Comparison of ENCODE assay signal across 14 cellular contexts in genomic region chr2:168371273-168371992, GRCh38.
DNase-seq lines count a peak whose midpoint lies in the region; ATAC-seq, FAIRE-seq and TF ChIP-seq lines count a peak whose summit lies in the region.
"Had no signal": no experiment of that assay in that cellular context is flagged by ENCODE, and none has a peak within 500 bp of the region (broad histone marks: within the 10 kb centered on the region; RNA-seq: fewer than 3 reads in every experiment).

No MANE protein-coding gene starts in this region.

- ATAC-seq in GM18907 (IDR thresholded peaks at IDR 0.05; ENCODE audit: unreplicated experiment) (peak; percentile 99), GM21576 (IDR thresholded peaks at IDR 0.05; ENCODE audit: unreplicated experiment) (peak; percentile 90), HG03432 (IDR thresholded peaks at IDR 0.05; ENCODE audit: unreplicated experiment) (peak; percentile 55), HepG2 (no peak), PC-3 (no peak)
- no peak for ATAC-seq in activated T-cell treated with anti-CD3 and anti-CD28 coated beads, Interleukin-2, amount 50 U/mL, for 4 hours

- POLR2A ChIA-PET in HepG2 (lab: Yijun Ruan, JAX) (no interaction called here), PC-3 (lab: Charles Lee; ENCODE audit: unreplicated experiment) (no interaction called here)

- no peak for TF ChIP-seq EP300 in HepG2 (IDR thresholded peaks at IDR 0.05; ENCODE audit: low read depth in 2 of 2, low read length in 2 of 2)
- no peak for TF ChIP-seq EP300 in HepG2 (CRISPR knock-in tag; IDR thresholded peaks at IDR 0.05; ENCODE audit: borderline replicate concordance)

- H3K4me1 ChIP-seq in HepG2 (ENCODE audit: insufficient read depth, low read length) (no peaks in the 10 kb centered on the region), PC-3 (ENCODE audit: insufficient read depth, low read length) (no peaks in the 10 kb centered on the region)

- no peaks in the 10 kb centered on the region for H4K20me1 ChIP-seq in HepG2 (ENCODE audit: insufficient read depth, low read length)
- H4K20me1 ChIP-seq in PC-3 (ENCODE audit: low read length) = no peaks in the 10 kb centered on the region

- no peaks in the 10 kb centered on the region for H3K36me3 ChIP-seq in HepG2 (replicated peaks in 1 of 2; ENCODE audit: control insufficient read depth in 1 of 2, insufficient read depth in 2 of 2, low read length in 2 of 2)
- H3K36me3 ChIP-seq in PC-3 (ENCODE audit: low read depth, low read length) = no peaks in the 10 kb centered on the region

- WGBS in HepG2 (ENCODE audit: low lambda C conversion rate) = 0% methylated on average over 4 of the region's 4 CpGs

- in situ Hi-C loops in HepG2 (cut with HindIII; ENCODE audit: extremely low pct_ligation_motif_present, low pct_unique_long_range_greater_than_20kb) = no loop called here

- no peaks in the 10 kb centered on the region for H3F3A ChIP-seq in PC-3 (ENCODE audit: low read length, unreplicated experiment)

- intact Hi-C loops in HepG2 (cut with micrococcal nuclease; ENCODE audit: unreplicated experiment) = no loop called here
- intact Hi-C loops in PC-3 (cut with micrococcal nuclease) = loop anchor here (10.0 kb wide), 1 partner anchor 313 kb away; no protein-coding TSS in a partner anchor

- no peak for DNase-seq in HepG2 (ENCODE audit: low spot score)
- DNase-seq in PC-3 = no peak
- no peak for DNase-seq in AG20443 (ENCODE audit: low spot score)
- DNase-seq in activated T-cell treated with anti-CD3 and anti-CD28 coated beads, Interleukin-2, amount 50 U/mL, for 4 hours = no peak
- DNase-seq in NCI-H446 treated with DMSO at 0.1 percent for 48 hours (lab: John Stamatoyannopoulos, UW) = no peak
- DNase-seq: effector memory CD4-positive, alpha-beta T cell; H7; hippocampal formation; mesendoderm; NCI-H82; retina had no signal

- H3K79me2 ChIP-seq in HepG2 (ENCODE audit: insufficient read depth, low read length) (no peaks in the 10 kb centered on the region), PC-3 (ENCODE audit: low read length) (no peaks in the 10 kb centered on the region)

- H3K36me3 Mint-ChIP-seq in activated T-cell treated with anti-CD3 and anti-CD28 coated beads, Interleukin-2, amount 50 U/mL, for 4 hours (ENCODE audit: insufficient read depth) = no peaks in the 10 kb centered on the region

- H3K9me3 ChIP-seq in HepG2 (ENCODE audit: low read length) (no peaks in the 10 kb centered on the region), PC-3 (ENCODE audit: low read length) (no peaks in the 10 kb centered on the region)

- peaks cover 16% of the 10 kb centered on the region for H3K4me1 Mint-ChIP-seq in activated T-cell treated with anti-CD3 and anti-CD28 coated beads, Interleukin-2, amount 50 U/mL, for 4 hours (ENCODE audit: low read depth)

- no peak overlapping the region for H3K4me3 Mint-ChIP-seq in activated T-cell treated with anti-CD3 and anti-CD28 coated beads, Interleukin-2, amount 50 U/mL, for 4 hours

- no peak overlapping the region for H3K4me2 ChIP-seq in HepG2 (ENCODE audit: low read depth, low read length)
- H3K4me2 ChIP-seq in PC-3 (ENCODE audit: low read length) = no peak overlapping the region

- peaks cover 7% of the 10 kb centered on the region for H3K9me3 Mint-ChIP-seq in activated T-cell treated with anti-CD3 and anti-CD28 coated beads, Interleukin-2, amount 50 U/mL, for 4 hours

- no peak for FAIRE-seq in HepG2 (lab: Jason Lieb, UNC)

- BruUV-seq in HepG2 (replicated peaks; lab: Mats Ljungman, UMichigan) (no TSS peak), PC-3 (replicated peaks; lab: Mats Ljungman, UMichigan) (no TSS peak)

- H3K4me3 ChIP-seq in HepG2 (replicated peaks in 1 of 3; ENCODE audit: insufficient read depth in 1 of 3, low read depth in 2 of 3, low read length in 3 of 3) = no peak overlapping the region
- no peak overlapping the region for H3K4me3 ChIP-seq in PC-3 (ENCODE audit: low read length)

- H3K27ac ChIP-seq in HepG2 (ENCODE audit: extremely low read length, insufficient read depth, low read length) (no peak overlapping the region), PC-3 (ENCODE audit: low read length) (no peak overlapping the region)

- no peak overlapping the region for H2AFZ ChIP-seq in HepG2 (ENCODE audit: low read length)
- no peak overlapping the region for H2AFZ ChIP-seq in PC-3 (ENCODE audit: low read length)

- H3K9ac ChIP-seq in HepG2 (ENCODE audit: insufficient read depth, low read depth, low read length) (no peak overlapping the region), PC-3 (ENCODE audit: low read length) (no peak overlapping the region)

- TF ChIP-seq CTCF in HepG2 (CRISPR knock-in tag; IDR thresholded peaks at IDR 0.05) (no peak), PC-3 (conservative IDR thresholded peaks at IDR 0.05; ENCODE audit: low read depth, low read length) (no peak)

- peaks cover 0 to 9% of the 10 kb centered on the region in 2 experiments; a peak in 1 of 5 replicates for H3K27me3 ChIP-seq in HepG2 (ENCODE audit: control insufficient read depth in 1 of 2, insufficient read depth in 2 of 2, low read length in 2 of 2)
- no peaks in the 10 kb centered on the region for H3K27me3 ChIP-seq in PC-3 (ENCODE audit: low read length)

- no peak for TF ChIP-seq RAD21 in HepG2 (CRISPR knock-in tag; IDR thresholded peaks at IDR 0.05)

- no peak for TF ChIP-seq POLR2A in HepG2 (IDR thresholded peaks at IDR 0.05; ENCODE audit: insufficient read depth in 1 of 2, low read depth in 2 of 2, low read length in 2 of 2)

- CTCF ChIA-PET in HepG2 (lab: Yijun Ruan, JAX; ENCODE audit: low intra/inter-chr PET ratio, low total read pairs) = no interaction called here
- CTCF ChIA-PET in PC-3 (lab: Charles Lee) = no interaction called here

- no peaks in the 10 kb centered on the region for H3K27me3 Mint-ChIP-seq in activated T-cell treated with anti-CD3 and anti-CD28 coated beads, Interleukin-2, amount 50 U/mL, for 4 hours (ENCODE audit: low read depth)

- no peaks in the 10 kb centered on the region; the same call in 1 of the 2 replicates for H3K9me2 ChIP-seq in PC-3 (replicated peaks; ENCODE audit: low read length)

TF ChIP-seq in HepG2, 621 proteins besides CTCF, POLR2A, EP300 and RAD21:
- TF ChIP-seq RFX1 (IDR thresholded peaks at IDR 0.05) (0 out of 2 replicates have a peak, but pooled peaks have one; percentile 5), NFYC (CRISPR knock-in tag; IDR thresholded peaks at IDR 0.05) (no peak)

Comparison
In these comparisons a context has a peak if more than half of its experiments do, and no peak if none do; other contexts are left out.
1. ATAC-seq: peak in GM18907 (single experiment), GM21576 (single experiment) and HG03432 (single experiment); none in HepG2 (single experiment), PC-3 (single experiment) and activated T-cell treated with anti-CD3 and anti-CD28 coated beads, Interleukin-2, amount 50 U/mL, for 4 hours (0 of 2).